In genomic region chr13:45447050-45447661, GRCh38 we compare ENCODE assay signal across 3 cellular contexts.
A peak's percentile ranks its signal among the peaks of the same experiment; 100 is the strongest.
TF ChIP-seq lines count a peak whose summit lies in the region.

No MANE protein-coding gene starts in this region.

TF ChIP-seq in GM23338, 12 proteins besides CTCF, POLR2A, EP300 and RAD21 (continues in another document):
- no peak for TF ChIP-seq ZNF331 (CRISPR knock-in tag; IDR thresholded peaks at IDR 0.05; ENCODE audit: low read depth)
- TF ChIP-seq EZH2phosphoT487 (IDR thresholded peaks at IDR 0.05; ENCODE audit: unreplicated experiment) = no peak
- no peak for TF ChIP-seq NANOG (IDR thresholded peaks at IDR 0.05; ENCODE audit: borderline replicate concordance)
- TF ChIP-seq JUNB (IDR thresholded peaks at IDR 0.05; ENCODE audit: unreplicated experiment) = no peak
- TF ChIP-seq EZH2 (IDR thresholded peaks at IDR 0.05; ENCODE audit: low read depth, unreplicated experiment) = no peak
- no peak for TF ChIP-seq ZNF462 (CRISPR knock-in tag; IDR thresholded peaks at IDR 0.05)
- TF ChIP-seq STAT1 (IDR thresholded peaks at IDR 0.05; ENCODE audit: unreplicated experiment) = no peak

TF ChIP-seq in K562, 482 proteins besides CTCF, POLR2A, EP300 and RAD21:
- no peak for TF ChIP-seq BACH1 (tag; IDR thresholded peaks at IDR 0.05)
- TF ChIP-seq, protein P1, sequence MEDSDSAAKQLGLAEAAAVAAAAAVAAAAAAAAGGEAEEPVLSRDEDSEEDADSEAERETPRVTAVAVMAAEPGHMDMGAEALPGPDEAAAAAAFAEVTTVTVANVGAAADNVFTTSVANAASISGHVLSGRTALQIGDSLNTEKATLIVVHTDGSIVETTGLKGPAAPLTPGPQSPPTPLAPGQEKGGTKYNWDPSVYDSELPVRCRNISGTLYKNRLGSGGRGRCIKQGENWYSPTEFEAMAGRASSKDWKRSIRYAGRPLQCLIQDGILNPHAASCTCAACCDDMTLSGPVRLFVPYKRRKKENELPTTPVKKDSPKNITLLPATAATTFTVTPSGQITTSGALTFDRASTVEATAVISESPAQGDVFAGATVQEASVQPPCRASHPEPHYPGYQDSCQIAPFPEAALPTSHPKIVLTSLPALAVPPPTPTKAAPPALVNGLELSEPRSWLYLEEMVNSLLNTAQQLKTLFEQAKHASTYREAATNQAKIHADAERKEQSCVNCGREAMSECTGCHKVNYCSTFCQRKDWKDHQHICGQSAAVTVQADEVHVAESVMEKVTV (CRISPR knock-in tag; IDR thresholded peaks at IDR 0.05) = no peak
TF ChIP-seq in K562: peak in this region for 0.

TF ChIP-seq in HepG2, 621 proteins besides CTCF, POLR2A, EP300 and RAD21 (continues in another document):
- TF ChIP-seq ZNF101 (CRISPR knock-in tag; IDR thresholded peaks at IDR 0.05; ENCODE audit: borderline replicate concordance, low read depth) (no peak), ZSCAN30 (CRISPR knock-in tag; IDR thresholded peaks at IDR 0.05) (no peak), ZNF205 (CRISPR knock-in tag; IDR thresholded peaks at IDR 0.05) (peak; percentile 60; the same call in 1 of the 2 replicates), PRPF4 (IDR thresholded peaks at IDR 0.05; ENCODE audit: low read depth, low read length, poor library complexity, severe bottlenecking) (no peak), PTBP1 (IDR thresholded peaks at IDR 0.05; ENCODE audit: low read depth, low read length, poor library complexity, severe bottlenecking) (no peak), SNAPC2 (CRISPR knock-in tag; IDR thresholded peaks at IDR 0.05) (no peak; the same call in 1 of the 2 replicates), STAT5B (CRISPR knock-in tag; IDR thresholded peaks at IDR 0.05) (no peak), ZNF232 (CRISPR knock-in tag; IDR thresholded peaks at IDR 0.05; ENCODE audit: borderline replicate concordance) (no peak; the same call in 1 of the 2 replicates), NR2F2 (IDR thresholded peaks at IDR 0.05; ENCODE audit: borderline replicate concordance, low read depth) (peak; percentile 88), ZUFSP (CRISPR knock-in tag; IDR thresholded peaks at IDR 0.05; ENCODE audit: borderline replicate concordance) (no peak), ZIK1 (CRISPR knock-in tag; IDR thresholded peaks at IDR 0.05; ENCODE audit: borderline replicate concordance, low read depth) (0 out of 2 replicates have a peak, but pooled peaks have one; percentile 49), ZNF788 (CRISPR knock-in tag; IDR thresholded peaks at IDR 0.05; ENCODE audit: borderline replicate concordance) (peak; percentile 77; the same call in 1 of the 2 replicates), ZNF44 (CRISPR knock-in tag; IDR thresholded peaks at IDR 0.05) (no peak), MLXIP (CRISPR knock-in tag; IDR thresholded peaks at IDR 0.05; ENCODE audit: borderline replicate concordance) (no peak), KDM6A (CRISPR knock-in tag; IDR thresholded peaks at IDR 0.05; ENCODE audit: low read depth) (peak; percentile 90), STAG1 (CRISPR knock-in tag; IDR thresholded peaks at IDR 0.05) (peak; percentile 35), U2AF2 (IDR thresholded peaks at IDR 0.05; ENCODE audit: low read depth, low read length) (no peak), FOXK2 (IDR thresholded peaks at IDR 0.05) (no peak; the same call in 1 of the 2 replicates), NR0B2 (CRISPR knock-in tag; IDR thresholded peaks at IDR 0.05) (no peak), ZBTB38 (CRISPR knock-in tag; IDR thresholded peaks at IDR 0.05) (peak; percentile 83; the same call in 1 of the 2 replicates), NKX3-1 (CRISPR knock-in tag; IDR thresholded peaks at IDR 0.05) (no peak), ZNF329 (CRISPR knock-in tag; IDR thresholded peaks at IDR 0.05; ENCODE audit: low read depth) (no peak), ZNF577 (CRISPR knock-in tag; IDR thresholded peaks at IDR 0.05; ENCODE audit: borderline replicate concordance, low read depth) (no peak), ZNF263 (CRISPR knock-in tag; IDR thresholded peaks at IDR 0.05) (no peak), CHCHD3 (CRISPR knock-in tag; IDR thresholded peaks at IDR 0.05) (no peak), KAT2B (IDR thresholded peaks at IDR 0.05; ENCODE audit: borderline replicate concordance, low read depth, low read length) (no peak), CREM (IDR thresholded peaks at IDR 0.05) (peak; percentile 90), CREM (CRISPR knock-in tag; IDR thresholded peaks at IDR 0.05) (no peak), ZNF10 (CRISPR knock-in tag; IDR thresholded peaks at IDR 0.05; ENCODE audit: borderline replicate concordance, low read depth) (no peak), ZNF414 (CRISPR knock-in tag; IDR thresholded peaks at IDR 0.05) (peak; percentile 42; the same call in 1 of the 2 replicates), ZNF282 (IDR thresholded peaks at IDR 0.05; ENCODE audit: partially characterized antibody) (no peak), ZFP36L1 (CRISPR knock-in tag; IDR thresholded peaks at IDR 0.05) (peak; percentile 50; the same call in 1 of the 2 replicates), CBX5 (CRISPR knock-in tag; IDR thresholded peaks at IDR 0.05; ENCODE audit: borderline replicate concordance) (peak; percentile 74; the same call in 1 of the 2 replicates)
- TF ChIP-seq, protein P2, sequence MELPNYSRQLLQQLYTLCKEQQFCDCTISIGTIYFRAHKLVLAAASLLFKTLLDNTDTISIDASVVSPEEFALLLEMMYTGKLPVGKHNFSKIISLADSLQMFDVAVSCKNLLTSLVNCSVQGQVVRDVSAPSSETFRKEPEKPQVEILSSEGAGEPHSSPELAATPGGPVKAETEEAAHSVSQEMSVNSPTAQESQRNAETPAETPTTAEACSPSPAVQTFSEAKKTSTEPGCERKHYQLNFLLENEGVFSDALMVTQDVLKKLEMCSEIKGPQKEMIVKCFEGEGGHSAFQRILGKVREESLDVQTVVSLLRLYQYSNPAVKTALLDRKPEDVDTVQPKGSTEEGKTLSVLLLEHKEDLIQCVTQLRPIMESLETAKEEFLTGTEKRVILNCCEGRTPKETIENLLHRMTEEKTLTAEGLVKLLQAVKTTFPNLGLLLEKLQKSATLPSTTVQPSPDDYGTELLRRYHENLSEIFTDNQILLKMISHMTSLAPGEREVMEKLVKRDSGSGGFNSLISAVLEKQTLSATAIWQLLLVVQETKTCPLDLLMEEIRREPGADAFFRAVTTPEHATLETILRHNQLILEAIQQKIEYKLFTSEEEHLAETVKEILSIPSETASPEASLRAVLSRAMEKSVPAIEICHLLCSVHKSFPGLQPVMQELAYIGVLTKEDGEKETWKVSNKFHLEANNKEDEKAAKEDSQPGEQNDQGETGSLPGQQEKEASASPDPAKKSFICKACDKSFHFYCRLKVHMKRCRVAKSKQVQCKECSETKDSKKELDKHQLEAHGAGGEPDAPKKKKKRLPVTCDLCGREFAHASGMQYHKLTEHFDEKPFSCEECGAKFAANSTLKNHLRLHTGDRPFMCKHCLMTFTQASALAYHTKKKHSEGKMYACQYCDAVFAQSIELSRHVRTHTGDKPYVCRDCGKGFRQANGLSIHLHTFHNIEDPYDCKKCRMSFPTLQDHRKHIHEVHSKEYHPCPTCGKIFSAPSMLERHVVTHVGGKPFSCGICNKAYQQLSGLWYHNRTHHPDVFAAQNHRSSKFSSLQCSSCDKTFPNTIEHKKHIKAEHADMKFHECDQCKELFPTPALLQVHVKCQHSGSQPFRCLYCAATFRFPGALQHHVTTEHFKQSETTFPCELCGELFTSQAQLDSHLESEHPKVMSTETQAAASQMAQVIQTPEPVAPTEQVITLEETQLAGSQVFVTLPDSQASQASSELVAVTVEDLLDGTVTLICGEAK (IDR thresholded peaks at IDR 0.05) = no peak
- TF ChIP-seq, protein P2 (CRISPR knock-in tag; IDR thresholded peaks at IDR 0.05) = peak; percentile 93
- TF ChIP-seq, protein P3, sequence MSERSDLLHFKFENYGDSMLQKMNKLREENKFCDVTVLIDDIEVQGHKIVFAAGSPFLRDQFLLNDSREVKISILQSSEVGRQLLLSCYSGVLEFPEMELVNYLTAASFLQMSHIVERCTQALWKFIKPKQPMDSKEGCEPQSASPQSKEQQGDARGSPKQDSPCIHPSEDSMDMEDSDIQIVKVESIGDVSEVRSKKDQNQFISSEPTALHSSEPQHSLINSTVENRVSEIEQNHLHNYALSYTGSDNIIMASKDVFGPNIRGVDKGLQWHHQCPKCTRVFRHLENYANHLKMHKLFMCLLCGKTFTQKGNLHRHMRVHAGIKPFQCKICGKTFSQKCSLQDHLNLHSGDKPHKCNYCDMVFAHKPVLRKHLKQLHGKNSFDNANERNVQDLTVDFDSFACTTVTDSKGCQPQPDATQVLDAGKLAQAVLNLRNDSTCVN (CRISPR knock-in tag; IDR thresholded peaks at IDR 0.05; ENCODE audit: borderline replicate concordance) = peak; percentile 40; the same call in 1 of the 2 replicates
- TF ChIP-seq, protein P4, sequence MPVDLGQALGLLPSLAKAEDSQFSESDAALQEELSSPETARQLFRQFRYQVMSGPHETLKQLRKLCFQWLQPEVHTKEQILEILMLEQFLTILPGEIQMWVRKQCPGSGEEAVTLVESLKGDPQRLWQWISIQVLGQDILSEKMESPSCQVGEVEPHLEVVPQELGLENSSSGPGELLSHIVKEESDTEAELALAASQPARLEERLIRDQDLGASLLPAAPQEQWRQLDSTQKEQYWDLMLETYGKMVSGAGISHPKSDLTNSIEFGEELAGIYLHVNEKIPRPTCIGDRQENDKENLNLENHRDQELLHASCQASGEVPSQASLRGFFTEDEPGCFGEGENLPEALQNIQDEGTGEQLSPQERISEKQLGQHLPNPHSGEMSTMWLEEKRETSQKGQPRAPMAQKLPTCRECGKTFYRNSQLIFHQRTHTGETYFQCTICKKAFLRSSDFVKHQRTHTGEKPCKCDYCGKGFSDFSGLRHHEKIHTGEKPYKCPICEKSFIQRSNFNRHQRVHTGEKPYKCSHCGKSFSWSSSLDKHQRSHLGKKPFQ (CRISPR knock-in tag; IDR thresholded peaks at IDR 0.05; ENCODE audit: insufficient replicate concordance) = no peak
